ENCODE assay signal across 8 cellular contexts in genomic region chr2:231297108-231297908, GRCh38.
A peak's percentile ranks its signal among the peaks of the same experiment; 100 is the strongest.
DNase-seq lines count a peak whose midpoint lies in the region; ATAC-seq and TF ChIP-seq lines count a peak whose summit lies in the region.
"Had no signal": no experiment of that assay in that cellular context is flagged by ENCODE, and none has a peak within 500 bp of the region (broad histone marks: within the 10 kb centered on the region; RNA-seq: fewer than 3 reads in every experiment).

No MANE protein-coding gene starts in this region.

- no peaks in the 10 kb centered on the region for H3K27me3 Mint-ChIP-seq in nephron progenitor cell (ENCODE audit: low read depth, poor library complexity)
- H3K27me3 Mint-ChIP-seq: activated naive CD4-positive, alpha-beta T cell treated with anti-CD3 and anti-CD28 coated beads, Interleukin-2, amount 50 U/mL, for 24 hours had no signal

- H3K27ac Mint-ChIP-seq in nephron progenitor cell = peak overlapping the region; percentile 4
- H3K27ac Mint-ChIP-seq: activated naive CD4-positive, alpha-beta T cell treated with anti-CD3 and anti-CD28 coated beads, Interleukin-2, amount 50 U/mL, for 24 hours had no signal

- H3K4me3 ChIP-seq in LNCaP clone FGC (ENCODE audit: low read depth, low read length) (no peak overlapping the region), fibroblast of the aortic adventitia (ENCODE audit: low read depth, low read length) (no peak overlapping the region)

- peak; percentile 55 for ATAC-seq in GM21515 (IDR thresholded peaks at IDR 0.05; ENCODE audit: unreplicated experiment)

- no peak overlapping the region for H3K4me3 Mint-ChIP-seq in nephron progenitor cell
- H3K4me3 Mint-ChIP-seq: activated naive CD4-positive, alpha-beta T cell treated with anti-CD3 and anti-CD28 coated beads, Interleukin-2, amount 50 U/mL, for 24 hours had no signal

- peaks cover 8% of the 10 kb centered on the region for H3K36me3 Mint-ChIP-seq in nephron progenitor cell (ENCODE audit: low read depth)

- H3K9me3 Mint-ChIP-seq in nephron progenitor cell = no peaks in the 10 kb centered on the region
- H3K9me3 Mint-ChIP-seq: activated naive CD4-positive, alpha-beta T cell treated with anti-CD3 and anti-CD28 coated beads, Interleukin-2, amount 50 U/mL, for 24 hours had no signal

- in situ Hi-C loops in G401 (cut with HindIII; ENCODE audit: low sequenced_read_pairs) = no loop called here

- no peak overlapping the region; the same call in 1 of the 2 replicates for H3K27ac ChIP-seq in VCaP

- H3K4me1 Mint-ChIP-seq in nephron progenitor cell = peaks cover 24% of the 10 kb centered on the region

- peak; percentile 83 for DNase-seq in G401 (ENCODE audit: low spot score)
- no peak for DNase-seq in LNCaP clone FGC (ENCODE audit: low read depth)
- DNase-seq in fibroblast of the aortic adventitia (ENCODE audit: low read depth) = peak; percentile 45
- DNase-seq in nephron progenitor cell = peak; percentile 69
- no peak for DNase-seq in NCI-H1930 (lab: John Stamatoyannopoulos, UW)

- TF ChIP-seq CTCF in LNCaP clone FGC (IDR thresholded peaks at IDR 0.05; ENCODE audit: control insufficient read depth, extremely low read depth, insufficient read depth) = peak; percentile 81
- peak; percentile 90 for TF ChIP-seq CTCF in VCaP (conservative IDR thresholded peaks at IDR 0.05)
- peak; percentile 68 for TF ChIP-seq CTCF in fibroblast of the aortic adventitia (IDR thresholded peaks at IDR 0.05; ENCODE audit: insufficient read depth, low read length)
- TF ChIP-seq CTCF in nephron progenitor cell (IDR thresholded peaks at IDR 0.05) = peak; percentile 76

Comparison
In these comparisons a context has a peak if more than half of its experiments do, and no peak if none do; other contexts are left out.
1. DNase-seq: peak in G401 (single experiment), fibroblast of the aortic adventitia (single experiment) and nephron progenitor cell (single experiment); none in LNCaP clone FGC (single experiment) and NCI-H1930 (0 of 2).
2. Peak in every context shown above with its lines, with median percentiles within 50 percentile points of each other: CTCF ChIP-seq.